ENCODE assay signal across 1 cellular context in the genomic region with DNA sequence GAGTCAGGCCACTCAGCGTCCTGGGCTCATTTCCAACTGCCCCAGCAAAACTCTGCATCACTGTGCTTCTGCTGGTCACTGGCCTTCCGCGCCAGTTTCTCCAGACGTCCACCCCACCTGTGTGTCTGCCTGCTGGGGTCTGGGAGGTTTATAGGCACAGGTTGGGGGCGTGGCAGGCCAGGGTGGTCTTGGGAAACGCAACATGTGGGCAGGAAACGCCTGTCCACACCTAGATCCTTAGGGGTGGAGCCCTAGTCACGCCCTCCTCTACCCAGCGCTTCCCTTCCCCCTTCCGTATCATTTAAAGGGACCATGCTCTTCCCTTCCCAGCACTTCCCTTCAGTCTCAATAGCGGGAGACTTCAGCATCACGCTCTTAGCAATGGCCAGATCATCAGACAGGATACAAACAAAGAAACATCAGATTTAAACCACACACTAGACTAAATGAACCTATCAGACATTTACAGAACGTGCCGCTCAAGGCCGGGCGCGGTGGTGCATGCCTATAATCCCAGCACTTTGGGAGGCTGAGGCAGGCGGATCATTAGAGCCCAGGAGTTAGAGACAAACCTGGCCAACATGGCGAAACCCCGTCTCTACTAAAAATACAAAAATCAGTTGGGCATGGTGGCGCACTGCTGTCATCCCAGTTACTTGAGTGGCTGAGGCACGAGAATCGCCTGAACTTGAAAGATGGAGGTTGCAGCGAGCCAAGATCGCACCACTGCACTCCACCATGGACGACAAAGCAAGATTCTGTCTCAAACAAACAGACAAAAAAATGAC.
A peak's percentile ranks its signal among the peaks of the same experiment; 100 is the strongest.
TF ChIP-seq lines count a peak whose summit lies in the region.

No MANE protein-coding gene starts in this region.

TF ChIP-seq in K562, 482 proteins besides CTCF, POLR2A, EP300 and RAD21 (continued from another document and continues in another):
- TF ChIP-seq, protein P1, sequence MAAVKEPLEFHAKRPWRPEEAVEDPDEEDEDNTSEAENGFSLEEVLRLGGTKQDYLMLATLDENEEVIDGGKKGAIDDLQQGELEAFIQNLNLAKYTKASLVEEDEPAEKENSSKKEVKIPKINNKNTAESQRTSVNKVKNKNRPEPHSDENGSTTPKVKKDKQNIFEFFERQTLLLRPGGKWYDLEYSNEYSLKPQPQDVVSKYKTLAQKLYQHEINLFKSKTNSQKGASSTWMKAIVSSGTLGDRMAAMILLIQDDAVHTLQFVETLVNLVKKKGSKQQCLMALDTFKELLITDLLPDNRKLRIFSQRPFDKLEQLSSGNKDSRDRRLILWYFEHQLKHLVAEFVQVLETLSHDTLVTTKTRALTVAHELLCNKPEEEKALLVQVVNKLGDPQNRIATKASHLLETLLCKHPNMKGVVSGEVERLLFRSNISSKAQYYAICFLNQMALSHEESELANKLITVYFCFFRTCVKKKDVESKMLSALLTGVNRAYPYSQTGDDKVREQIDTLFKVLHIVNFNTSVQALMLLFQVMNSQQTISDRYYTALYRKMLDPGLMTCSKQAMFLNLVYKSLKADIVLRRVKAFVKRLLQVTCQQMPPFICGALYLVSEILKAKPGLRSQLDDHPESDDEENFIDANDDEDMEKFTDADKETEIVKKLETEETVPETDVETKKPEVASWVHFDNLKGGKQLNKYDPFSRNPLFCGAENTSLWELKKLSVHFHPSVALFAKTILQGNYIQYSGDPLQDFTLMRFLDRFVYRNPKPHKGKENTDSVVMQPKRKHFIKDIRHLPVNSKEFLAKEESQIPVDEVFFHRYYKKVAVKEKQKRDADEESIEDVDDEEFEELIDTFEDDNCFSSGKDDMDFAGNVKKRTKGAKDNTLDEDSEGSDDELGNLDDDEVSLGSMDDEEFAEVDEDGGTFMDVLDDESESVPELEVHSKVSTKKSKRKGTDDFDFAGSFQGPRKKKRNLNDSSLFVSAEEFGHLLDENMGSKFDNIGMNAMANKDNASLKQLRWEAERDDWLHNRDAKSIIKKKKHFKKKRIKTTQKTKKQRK (IDR thresholded peaks at IDR 0.05; ENCODE audit: borderline replicate concordance, low read depth, low read length): no peak
- peak; percentile 43; the same call in 1 of the 2 replicates for TF ChIP-seq JUN (IDR thresholded peaks at IDR 0.05; ENCODE audit: borderline replicate concordance, low read depth, low read length)
- no peak for TF ChIP-seq JUN (CRISPR knock-in tag; IDR thresholded peaks at IDR 0.05; ENCODE audit: borderline replicate concordance)
- TF ChIP-seq NFIC (IDR thresholded peaks at IDR 0.05): peak; percentile 89
- TF ChIP-seq SIN3B (IDR thresholded peaks at IDR 0.05; ENCODE audit: low read depth): no peak
- no peak for TF ChIP-seq RBM34 (IDR thresholded peaks at IDR 0.05; ENCODE audit: borderline replicate concordance, insufficient read depth, low read length)
- no peak for TF ChIP-seq RNF219 (CRISPR knock-in tag; IDR thresholded peaks at IDR 0.05)
- TF ChIP-seq, protein P2, sequence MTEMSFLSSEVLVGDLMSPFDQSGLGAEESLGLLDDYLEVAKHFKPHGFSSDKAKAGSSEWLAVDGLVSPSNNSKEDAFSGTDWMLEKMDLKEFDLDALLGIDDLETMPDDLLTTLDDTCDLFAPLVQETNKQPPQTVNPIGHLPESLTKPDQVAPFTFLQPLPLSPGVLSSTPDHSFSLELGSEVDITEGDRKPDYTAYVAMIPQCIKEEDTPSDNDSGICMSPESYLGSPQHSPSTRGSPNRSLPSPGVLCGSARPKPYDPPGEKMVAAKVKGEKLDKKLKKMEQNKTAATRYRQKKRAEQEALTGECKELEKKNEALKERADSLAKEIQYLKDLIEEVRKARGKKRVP (CRISPR knock-in tag; IDR thresholded peaks at IDR 0.05): no peak
- no peak for TF ChIP-seq CREBBP (IDR thresholded peaks at IDR 0.05; ENCODE audit: low read depth, low read length)
- TF ChIP-seq POLR2AphosphoS2 (IDR thresholded peaks at IDR 0.05; ENCODE audit: low read length): peak; percentile 88; the same call in 1 of the 2 replicates
- peak; percentile 67 for TF ChIP-seq LEF1 (IDR thresholded peaks at IDR 0.05)
- TF ChIP-seq SIRT6 (IDR thresholded peaks at IDR 0.05; ENCODE audit: low read depth, low read length): no peak
- TF ChIP-seq ESRRA (IDR thresholded peaks at IDR 0.05; ENCODE audit: borderline replicate concordance, low read depth): no peak; the same call in 1 of the 2 replicates
- no peak for TF ChIP-seq KLF16 (IDR thresholded peaks at IDR 0.05)
- TF ChIP-seq FOXO4 (CRISPR knock-in tag; IDR thresholded peaks at IDR 0.05): no peak
- no peak; the same call in 1 of the 2 replicates for TF ChIP-seq BHLHE40 (IDR thresholded peaks at IDR 0.05; ENCODE audit: low read length)
- TF ChIP-seq ARID3A (IDR thresholded peaks at IDR 0.05; ENCODE audit: borderline replicate concordance, low read depth, low read length): peak; percentile 65; the same call in 1 of the 2 replicates
- no peak for TF ChIP-seq MAFK (IDR thresholded peaks at IDR 0.05; ENCODE audit: low read length)
- TF ChIP-seq NONO (IDR thresholded peaks at IDR 0.05; ENCODE audit: low read depth in 2 of 2, low read length in 1 of 2): peak; percentile 13 to 70; a peak in 3 of 4 replicates
- peak; percentile 73; the same call in 1 of the 2 replicates for TF ChIP-seq THAP12 (CRISPR knock-in tag; IDR thresholded peaks at IDR 0.05)
- TF ChIP-seq MED1 (CRISPR knock-in tag; IDR thresholded peaks at IDR 0.05; ENCODE audit: borderline replicate concordance): no peak
- no peak for TF ChIP-seq BRF1 (IDR thresholded peaks at IDR 0.05; ENCODE audit: borderline replicate concordance, extremely low read depth, insufficient read length)
- TF ChIP-seq ARID4B (CRISPR knock-in tag; IDR thresholded peaks at IDR 0.05): peak; percentile 68; the same call in 1 of the 2 replicates
- TF ChIP-seq ZKSCAN1 (IDR thresholded peaks at IDR 0.05; ENCODE audit: low read depth, low read length): no peak; the same call in 1 of the 2 replicates
- TF ChIP-seq, protein P3, sequence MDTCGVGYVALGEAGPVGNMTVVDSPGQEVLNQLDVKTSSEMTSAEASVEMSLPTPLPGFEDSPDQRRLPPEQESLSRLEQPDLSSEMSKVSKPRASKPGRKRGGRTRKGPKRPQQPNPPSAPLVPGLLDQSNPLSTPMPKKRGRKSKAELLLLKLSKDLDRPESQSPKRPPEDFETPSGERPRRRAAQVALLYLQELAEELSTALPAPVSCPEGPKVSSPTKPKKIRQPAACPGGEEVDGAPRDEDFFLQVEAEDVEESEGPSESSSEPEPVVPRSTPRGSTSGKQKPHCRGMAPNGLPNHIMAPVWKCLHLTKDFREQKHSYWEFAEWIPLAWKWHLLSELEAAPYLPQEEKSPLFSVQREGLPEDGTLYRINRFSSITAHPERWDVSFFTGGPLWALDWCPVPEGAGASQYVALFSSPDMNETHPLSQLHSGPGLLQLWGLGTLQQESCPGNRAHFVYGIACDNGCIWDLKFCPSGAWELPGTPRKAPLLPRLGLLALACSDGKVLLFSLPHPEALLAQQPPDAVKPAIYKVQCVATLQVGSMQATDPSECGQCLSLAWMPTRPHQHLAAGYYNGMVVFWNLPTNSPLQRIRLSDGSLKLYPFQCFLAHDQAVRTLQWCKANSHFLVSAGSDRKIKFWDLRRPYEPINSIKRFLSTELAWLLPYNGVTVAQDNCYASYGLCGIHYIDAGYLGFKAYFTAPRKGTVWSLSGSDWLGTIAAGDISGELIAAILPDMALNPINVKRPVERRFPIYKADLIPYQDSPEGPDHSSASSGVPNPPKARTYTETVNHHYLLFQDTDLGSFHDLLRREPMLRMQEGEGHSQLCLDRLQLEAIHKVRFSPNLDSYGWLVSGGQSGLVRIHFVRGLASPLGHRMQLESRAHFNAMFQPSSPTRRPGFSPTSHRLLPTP (IDR thresholded peaks at IDR 0.05; ENCODE audit: borderline replicate concordance, extremely low read depth, insufficient read length): no peak
- no peak for TF ChIP-seq ZFP30 (CRISPR knock-in tag; IDR thresholded peaks at IDR 0.05; ENCODE audit: borderline replicate concordance)
- TF ChIP-seq GTF2B (IDR thresholded peaks at IDR 0.05; ENCODE audit: extremely low read depth, insufficient read length): peak; percentile 39
- TF ChIP-seq DMBX1 (CRISPR knock-in tag; IDR thresholded peaks at IDR 0.05; ENCODE audit: borderline replicate concordance): no peak
- no peak for TF ChIP-seq SIX5 (IDR thresholded peaks at IDR 0.05; ENCODE audit: borderline replicate concordance in 1 of 2, insufficient read depth in 1 of 2, low read depth in 1 of 2, low read length in 2 of 2)
- TF ChIP-seq ZNF75A (CRISPR knock-in tag; IDR thresholded peaks at IDR 0.05): no peak
